9 cellular contexts compared by ENCODE assay signal in genomic region chr7:74183653-74184450, GRCh38. TPM values are rescaled to one million over a fixed set of nuclear protein-coding genes. Genes with fewer than 3 reads are reported as not detected.
A peak's percentile ranks its signal among the peaks of the same experiment; 100 is the strongest.
DNase-seq lines count a peak whose midpoint lies in the region; ATAC-seq and TF ChIP-seq lines count a peak whose summit lies in the region.
"Had no signal": no experiment of that assay in that cellular context is flagged by ENCODE, and none has a peak within 500 bp of the region (broad histone marks: within the 10 kb centered on the region; RNA-seq: fewer than 3 reads in every experiment).

No MANE protein-coding gene starts in this region.

- peaks cover 93% of the 10 kb centered on the region for H3K4me1 Mint-ChIP-seq in CD4-positive, alpha-beta T cell (ENCODE audit: low read depth)
- peaks cover 85% of the 10 kb centered on the region for H3K4me1 Mint-ChIP-seq in activated naive CD4-positive, alpha-beta T cell treated with anti-CD3 and anti-CD28 coated beads for 36 hours (ENCODE audit: low read depth)

- H3K4me3 Mint-ChIP-seq in CD4-positive, alpha-beta T cell: peak overlapping the region; percentile 17
- no peak overlapping the region for H3K4me3 Mint-ChIP-seq in activated naive CD4-positive, alpha-beta T cell treated with anti-CD3 and anti-CD28 coated beads for 36 hours

- H3K27me3 ChIP-seq in CD4-positive, alpha-beta T cell (ENCODE audit: control insufficient read depth, insufficient read depth, low read length): no peaks in the 10 kb centered on the region

- intact Hi-C loops in CD4-positive, alpha-beta T cell (cut with DNase I, micrococcal nuclease): loop anchor here (5.0 kb wide), 1 partner anchor 117 kb away; no protein-coding TSS in a partner anchor
- intact Hi-C loops in activated naive CD4-positive, alpha-beta T cell treated with anti-CD3 and anti-CD28 coated beads for 36 hours (cut with micrococcal nuclease): loop anchor here (1.0 to 5.0 kb wide), 3 partner anchors 10 to 116 kb away; partner anchors contain the start of gene EIF4H

- H3K36me3 Mint-ChIP-seq in CD4-positive, alpha-beta T cell (ENCODE audit: low read depth): peaks cover 91% of the 10 kb centered on the region
- H3K36me3 Mint-ChIP-seq in activated naive CD4-positive, alpha-beta T cell treated with anti-CD3 and anti-CD28 coated beads for 36 hours (ENCODE audit: low read depth): peaks cover 54% of the 10 kb centered on the region

- no peaks in the 10 kb centered on the region for H3K27me3 Mint-ChIP-seq in CD4-positive, alpha-beta T cell
- H3K27me3 Mint-ChIP-seq in activated naive CD4-positive, alpha-beta T cell treated with anti-CD3 and anti-CD28 coated beads for 36 hours (ENCODE audit: low read depth): no peaks in the 10 kb centered on the region

- H3K9me3 ChIP-seq in CD4-positive, alpha-beta T cell (ENCODE audit: control insufficient read depth, low read length): no peaks in the 10 kb centered on the region
- H3K9me3 ChIP-seq in HEK293 (ENCODE audit: control insufficient read depth, insufficient read depth, low read depth, low read length): no peaks in the 10 kb centered on the region

- ATAC-seq in CD4-positive, alpha-beta T cell (ENCODE audit: poor library complexity): peak; percentile 55
- ATAC-seq in HG03108 (IDR thresholded peaks at IDR 0.05; ENCODE audit: unreplicated experiment): no peak

- no peak overlapping the region for H3K27ac ChIP-seq in CD4-positive, alpha-beta T cell (ENCODE audit: low read depth, low read length)
- no peak overlapping the region for H3K27ac ChIP-seq in HEK293 (ENCODE audit: extremely low read depth, low read depth, low read length)

- DNase-seq in CD4-positive, alpha-beta T cell: no peak
- peak; percentile 52 for DNase-seq in activated naive CD4-positive, alpha-beta T cell treated with anti-CD3 and anti-CD28 coated beads for 36 hours
- DNase-seq in left kidney (ENCODE audit: low read depth, low spot score) (peak; percentile 41), amygdala (lab: John Stamatoyannopoulos, UW) (no peak), cerebellar nuclear complex (lab: John Stamatoyannopoulos, UW) (no peak)
- no peak for DNase-seq in stimulated activated CD4-positive, alpha-beta T cell treated with anti-CD3 and anti-CD28 coated beads, Interleukin-1b, Interleukin-23, amount 100 ng/mL, for 48 hours
- DNase-seq: left cardiac atrium had no signal

- no peak overlapping the region for H3K4me3 ChIP-seq in HEK293 (ENCODE audit: low read depth, low read length)

- CTCF ChIA-PET in CD4-positive, alpha-beta T cell (lab: Charles Lee): interaction anchor here (0.7 to 2.5 kb wide), 4 partner anchors 9 to 116 kb away, joined by 5 to 16 read pairs (median 7); partner anchors contain the start of gene EIF4H
- CTCF ChIA-PET in HEK293 (lab: Yijun Ruan, JAX): interaction anchor here (0.6 to 2.0 kb wide), 17 partner anchors 8 to 393 kb away, joined by 3 to 13 read pairs (median 4); no protein-coding TSS in a partner anchor
- CTCF ChIA-PET in activated naive CD4-positive, alpha-beta T cell treated with anti-CD3 and anti-CD28 coated beads for 36 hours (lab: Charles Lee): interaction anchor here (1.1 to 1.6 kb wide), 5 partner anchors 9 to 216 kb away, joined by 3 to 13 read pairs (median 6); no protein-coding TSS in a partner anchor

- POLR2A ChIA-PET in CD4-positive, alpha-beta T cell (lab: Charles Lee): interaction anchor here (0.7 to 2.8 kb wide), 3 partner anchors 9 to 36 kb away, joined by 3 to 20 read pairs (median 3); partner anchors contain the start of gene EIF4H
- POLR2A ChIA-PET in HEK293 (lab: Yijun Ruan, JAX): interaction anchor here (0.5 to 1.5 kb wide), 6 partner anchors 9 to 400 kb away, joined by 3 to 4 read pairs (median 4); partner anchors contain the start of gene EIF4H

- H3K27ac Mint-ChIP-seq in CD4-positive, alpha-beta T cell: peak overlapping the region; percentile 51
- peak overlapping the region; percentile 61 for H3K27ac Mint-ChIP-seq in activated naive CD4-positive, alpha-beta T cell treated with anti-CD3 and anti-CD28 coated beads for 36 hours

- TF ChIP-seq CTCF in CD4-positive, alpha-beta T cell (IDR thresholded peaks at IDR 0.05): no peak
- no peak for TF ChIP-seq CTCF in HEK293 (tag by site-specific recombination; IDR thresholded peaks at IDR 0.05)

- H3K36me3 ChIP-seq in HEK293 (ENCODE audit: control insufficient read depth in 2 of 2, insufficient read depth in 1 of 2, low read length in 2 of 2): peaks cover 18 to 73% of the 10 kb centered on the region in 2 experiments; a peak in 2 of 3 replicates

- no peaks in the 10 kb centered on the region for H3K9me3 Mint-ChIP-seq in CD4-positive, alpha-beta T cell
- no peaks in the 10 kb centered on the region for H3K9me3 Mint-ChIP-seq in activated naive CD4-positive, alpha-beta T cell treated with anti-CD3 and anti-CD28 coated beads for 36 hours

- peaks cover 10% of the 10 kb centered on the region; the same call in 1 of the 2 replicates for H3K4me1 ChIP-seq in HEK293 (ENCODE audit: control insufficient read depth, insufficient read depth, low read length)

TF ChIP-seq in HEK293, 187 proteins besides CTCF, POLR2A, EP300 and RAD21 (continues in another document):
- TF ChIP-seq ZNF561 (tag by site-specific recombination; IDR thresholded peaks at IDR 0.05; ENCODE audit: borderline replicate concordance) (no peak), SCRT2 (tag by site-specific recombination; IDR thresholded peaks at IDR 0.05) (0 out of 2 replicates have a peak, but pooled peaks have one; percentile 15), ZNF629 (tag by site-specific recombination; IDR thresholded peaks at IDR 0.05) (peak; percentile 69), KLF17 (tag by site-specific recombination; IDR thresholded peaks at IDR 0.05) (no peak), ZNF473 (tag by site-specific recombination; IDR thresholded peaks at IDR 0.05) (no peak), ZNF621 (tag by site-specific recombination; IDR thresholded peaks at IDR 0.05) (no peak), REPIN1 (tag by site-specific recombination; IDR thresholded peaks at IDR 0.05; ENCODE audit: low read depth) (no peak), ZNF785 (tag by site-specific recombination; IDR thresholded peaks at IDR 0.05) (no peak), ZSCAN30 (tag by site-specific recombination; IDR thresholded peaks at IDR 0.05) (no peak), ZNF423 (tag by site-specific recombination; IDR thresholded peaks at IDR 0.05) (no peak), HOXC10 (CRISPR knock-in tag; IDR thresholded peaks at IDR 0.05) (no peak), ZNF544 (tag by site-specific recombination; IDR thresholded peaks at IDR 0.05) (no peak), TRIM28 (IDR thresholded peaks at IDR 0.05; ENCODE audit: borderline replicate concordance, low read length) (no peak), ZNF335 (tag by site-specific recombination; conservative IDR thresholded peaks at IDR 0.05) (no peak)
- TF ChIP-seq, protein P1, sequence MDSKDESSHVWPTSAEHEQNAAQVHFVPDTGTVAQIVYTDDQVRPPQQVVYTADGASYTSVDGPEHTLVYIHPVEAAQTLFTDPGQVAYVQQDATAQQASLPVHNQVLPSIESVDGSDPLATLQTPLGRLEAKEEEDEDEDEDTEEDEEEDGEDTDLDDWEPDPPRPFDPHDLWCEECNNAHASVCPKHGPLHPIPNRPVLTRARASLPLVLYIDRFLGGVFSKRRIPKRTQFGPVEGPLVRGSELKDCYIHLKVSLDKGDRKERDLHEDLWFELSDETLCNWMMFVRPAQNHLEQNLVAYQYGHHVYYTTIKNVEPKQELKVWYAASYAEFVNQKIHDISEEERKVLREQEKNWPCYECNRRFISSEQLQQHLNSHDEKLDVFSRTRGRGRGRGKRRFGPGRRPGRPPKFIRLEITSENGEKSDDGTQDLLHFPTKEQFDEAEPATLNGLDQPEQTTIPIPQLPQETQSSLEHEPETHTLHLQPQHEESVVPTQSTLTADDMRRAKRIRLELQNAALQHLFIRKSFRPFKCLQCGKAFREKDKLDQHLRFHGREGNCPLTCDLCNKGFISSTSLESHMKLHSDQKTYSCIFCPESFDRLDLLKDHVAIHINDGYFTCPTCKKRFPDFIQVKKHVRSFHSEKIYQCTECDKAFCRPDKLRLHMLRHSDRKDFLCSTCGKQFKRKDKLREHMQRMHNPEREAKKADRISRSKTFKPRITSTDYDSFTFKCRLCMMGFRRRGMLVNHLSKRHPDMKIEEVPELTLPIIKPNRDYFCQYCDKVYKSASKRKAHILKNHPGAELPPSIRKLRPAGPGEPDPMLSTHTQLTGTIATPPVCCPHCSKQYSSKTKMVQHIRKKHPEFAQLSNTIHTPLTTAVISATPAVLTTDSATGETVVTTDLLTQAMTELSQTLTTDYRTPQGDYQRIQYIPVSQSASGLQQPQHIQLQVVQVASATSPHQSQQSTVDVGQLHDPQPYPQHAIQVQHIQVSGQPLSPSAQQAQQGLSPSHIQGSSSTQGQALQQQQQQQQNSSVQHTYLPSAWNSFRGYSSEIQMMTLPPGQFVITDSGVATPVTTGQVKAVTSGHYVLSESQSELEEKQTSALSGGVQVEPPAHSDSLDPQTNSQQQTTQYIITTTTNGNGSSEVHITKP (tag by site-specific recombination; IDR thresholded peaks at IDR 0.05): peak; percentile 80
- TF ChIP-seq, protein P2, sequence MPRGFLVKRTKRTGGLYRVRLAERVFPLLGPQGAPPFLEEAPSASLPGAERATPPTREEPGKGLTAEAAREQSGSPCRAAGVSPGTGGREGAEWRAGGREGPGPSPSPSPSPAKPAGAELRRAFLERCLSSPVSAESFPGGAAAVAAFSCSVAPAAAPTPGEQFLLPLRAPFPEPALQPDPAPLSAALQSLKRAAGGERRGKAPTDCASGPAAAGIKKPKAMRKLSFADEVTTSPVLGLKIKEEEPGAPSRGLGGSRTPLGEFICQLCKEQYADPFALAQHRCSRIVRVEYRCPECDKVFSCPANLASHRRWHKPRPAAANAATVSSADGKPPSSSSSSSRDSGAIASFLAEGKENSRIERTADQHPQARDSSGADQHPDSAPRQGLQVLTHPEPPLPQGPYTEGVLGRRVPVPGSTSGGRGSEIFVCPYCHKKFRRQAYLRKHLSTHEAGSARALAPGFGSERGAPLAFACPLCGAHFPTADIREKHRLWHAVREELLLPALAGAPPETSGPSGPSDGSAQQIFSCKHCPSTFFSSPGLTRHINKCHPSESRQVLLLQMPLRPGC (tag by site-specific recombination; IDR thresholded peaks at IDR 0.05): no peak

RNA-seq across cellular contexts. Expression of gene EIF4H, which starts 9.7 kb away (rescaled TPM):
- total RNA-seq in CD4-positive, alpha-beta T cell: 100 to 1,000 TPM; 311 to 316 TPM
- total RNA-seq in activated naive CD4-positive, alpha-beta T cell treated with anti-CD3 and anti-CD28 coated beads for 36 hours: 100 to 1,000 TPM; 492 to 518 TPM

RNA-seq across cellular contexts. Expression of gene LAT2, which starts 26.0 kb away (rescaled TPM):
- 1 to 10 TPM; 1.7 to 2.4 TPM for total RNA-seq in CD4-positive, alpha-beta T cell
- 1 to 10 TPM; 2.4 to 2.6 TPM for total RNA-seq in activated naive CD4-positive, alpha-beta T cell treated with anti-CD3 and anti-CD28 coated beads for 36 hours

Comparison
In these comparisons a context has a peak if more than half of its experiments do, and no peak if none do; other contexts are left out.
1. DNase-seq: peak in activated naive CD4-positive, alpha-beta T cell treated with anti-CD3 and anti-CD28 coated beads for 36 hours (single experiment) and left kidney (single experiment); none in CD4-positive, alpha-beta T cell (0 of 10), amygdala (0 of 56), stimulated activated CD4-positive, alpha-beta T cell treated with anti-CD3 and anti-CD28 coated beads, Interleukin-1b, Interleukin-23, amount 100 ng/mL, for 48 hours (single experiment) and cerebellar nuclear complex (0 of 2).